Comparison of ENCODE assay signal across 20 cellular contexts in genomic region chr10:71354771-71355170, GRCh38. TPM values are rescaled to one million over a fixed set of nuclear protein-coding genes. Genes with fewer than 3 reads are reported as not detected.
"Had no signal": no experiment of that assay in that cellular context is flagged by ENCODE, and none has a peak within 500 bp of the region (broad histone marks: within the 10 kb centered on the region; RNA-seq: fewer than 3 reads in every experiment).

No MANE protein-coding gene starts in this region.

- H3K79me2 ChIP-seq: parathyroid adenoma had no signal

- H2AFZ ChIP-seq: parathyroid adenoma had no signal

- H3K4me3 ChIP-seq: adrenal gland, ascending aorta, breast epithelium, esophagus squamous epithelium, gastroesophageal sphincter, left ventricle myocardium inferior, right lobe of liver, thoracic aorta had no signal

- DNase-seq: activated naive CD4-positive, alpha-beta T cell; activated T-cell treated with anti-CD3 and anti-CD28 coated beads, Interleukin-2, amount 50 U/mL, for 24 hours; adrenal gland; esophagus squamous epithelium; head of caudate nucleus; hypothalamus; left ventricle myocardium inferior; natural killer cell; right lobe of liver; stimulated activated CD4-positive, alpha-beta T cell treated with anti-CD3 and anti-CD28 coated beads, Interleukin-4, amount 100 ng/mL, for 1 hour; stimulated activated naive CD4-positive, alpha-beta T cell treated with Interleukin-2 at 50 U/mL for 16 hours; T-cell had no signal

- H3K9ac ChIP-seq: parathyroid adenoma had no signal

- H3K36me3 ChIP-seq: adrenal gland, breast epithelium had no signal

- H3K4me1 ChIP-seq: ascending aorta, breast epithelium, left ventricle myocardium inferior, parathyroid adenoma had no signal

- H3K27me3 ChIP-seq: adrenal gland, ascending aorta, breast epithelium, esophagus squamous epithelium, gastroesophageal sphincter, right lobe of liver had no signal

- H3K27ac ChIP-seq: adrenal gland, ascending aorta, breast epithelium, esophagus squamous epithelium, gastroesophageal sphincter, left ventricle myocardium inferior, parathyroid adenoma, right lobe of liver, thoracic aorta had no signal

- FAIRE-seq: colon had no signal

- ATAC-seq: activated T-helper 17 cell treated with anti-CD3 and anti-CD28 coated beads, Interleukin-2, amount 50 U/mL, for 72 hours; gastroesophageal sphincter; natural killer cell; right lobe of liver; T-cell had no signal

- H3K9me3 ChIP-seq: adrenal gland, ascending aorta, breast epithelium, esophagus squamous epithelium, gastroesophageal sphincter, left ventricle myocardium inferior, right lobe of liver, thoracic aorta had no signal

RNA-seq across cellular contexts. Expression of gene CDH23, which starts 41.9 kb away (rescaled TPM):
- total RNA-seq: lung microvascular endothelial cell had no signal
